In genomic region chr2:113324684-113325160, GRCh38 we compare ENCODE assay signal across 8 cellular contexts. TPM values are rescaled to one million over a fixed set of nuclear protein-coding genes. Genes with fewer than 3 reads are reported as not detected.
DNase-seq lines count a peak whose midpoint lies in the region; ATAC-seq and TF ChIP-seq lines count a peak whose summit lies in the region.

No MANE protein-coding gene starts in this region.

- peaks cover 0 to 17% (median 3%) of the 10 kb centered on the region in 12 donors for H3K4me1 ChIP-seq in heart left ventricle

- intact Hi-C loops in heart left ventricle (cut with DNase I) (no loop called here), posterior vena cava (cut with DNase I) (loop anchor here in 1 of 2 donors (10.0 kb wide), 1 partner anchor 1350 kb away; no protein-coding TSS in a partner anchor)

- peak overlapping the region; percentile 10 for H3K27ac Mint-ChIP-seq in activated naive CD4-positive, alpha-beta T cell treated with anti-CD3 and anti-CD28 coated beads, Interleukin-2, amount 50 U/mL, for 24 hours

- H3K27ac ChIP-seq in heart left ventricle: peak overlapping the region in 4 of 12 donors; percentile 3 to 50 (median 28)

- peaks cover 1% of the 10 kb centered on the region for H3K27me3 Mint-ChIP-seq in activated naive CD4-positive, alpha-beta T cell treated with anti-CD3 and anti-CD28 coated beads, Interleukin-2, amount 50 U/mL, for 24 hours

- TF ChIP-seq POLR2A in heart left ventricle (IDR thresholded peaks at IDR 0.05): no peak

- peak overlapping the region; percentile 40 for H3K4me3 ChIP-seq in Jurkat, Clone E6-1 (ENCODE audit: low read length)
- peak overlapping the region in 11 of 12 donors; percentile 13 to 55 (median 42) for H3K4me3 ChIP-seq in heart left ventricle

- H3K27me3 ChIP-seq in heart left ventricle: no peaks in the 10 kb centered on the region

- H3K36me3 ChIP-seq in heart left ventricle: no peaks in the 10 kb centered on the region

- H3K4me3 Mint-ChIP-seq in activated naive CD4-positive, alpha-beta T cell treated with anti-CD3 and anti-CD28 coated beads, Interleukin-2, amount 50 U/mL, for 24 hours: peak overlapping the region; percentile 76

- peaks cover 26% of the 10 kb centered on the region for H3K4me1 Mint-ChIP-seq in activated naive CD4-positive, alpha-beta T cell treated with anti-CD3 and anti-CD28 coated beads, Interleukin-2, amount 50 U/mL, for 24 hours

- H3K36me3 Mint-ChIP-seq in activated naive CD4-positive, alpha-beta T cell treated with anti-CD3 and anti-CD28 coated beads, Interleukin-2, amount 50 U/mL, for 24 hours: no peaks in the 10 kb centered on the region

- ATAC-seq in heart left ventricle (peak in 3 of 4 donors; percentile 60 to 84 (median 73)), GM21723 (IDR thresholded peaks at IDR 0.05; ENCODE audit: unreplicated experiment) (no peak)

- DNase-seq in COR-L47 (lab: John Stamatoyannopoulos, UW): peak; percentile 63
- peak; percentile 25 for DNase-seq in Jurkat, Clone E6-1 (ENCODE audit: low read depth, low spot score)
- peak; percentile 81 for DNase-seq in RPMI7951 (ENCODE audit: low read depth)
- DNase-seq in heart left ventricle: peak; percentile 34 to 75 (median 45)
- peak; percentile 16 for DNase-seq in putamen (ENCODE audit: low spot score)
- no peak for DNase-seq in posterior vena cava (ENCODE audit: low spot score)

- H3K9me3 ChIP-seq in heart left ventricle: no peaks in the 10 kb centered on the region

- TF ChIP-seq CTCF in heart left ventricle (IDR thresholded peaks at IDR 0.05): no peak

- no peaks in the 10 kb centered on the region for H3K9me3 Mint-ChIP-seq in activated naive CD4-positive, alpha-beta T cell treated with anti-CD3 and anti-CD28 coated beads, Interleukin-2, amount 50 U/mL, for 24 hours

- WGBS in heart left ventricle, 4 donors: 0 to 2% (median 1%) methylated on average over 26 to 27 of the region's 27 CpGs

RNA-seq across cellular contexts. Expression of gene PAX8, which starts 46.0 kb away (rescaled TPM):
- polyA plus RNA-seq in Jurkat, Clone E6-1 (2012; ENCODE audit: insufficient read depth, insufficient read length): not detected
- total RNA-seq in RPMI7951 (2014; rRNA removed; shearing (Covaris generic)): 5.4 and 12.6 TPM in 2 replicates
- total RNA-seq in heart left ventricle (1 to 10 TPM in 2 of 9 donors, under 1 TPM in 4, not detected in 3; 0.44 to 2.3 (median 0.65) TPM), posterior vena cava (1 to 10 TPM in 1 of 2 donors, under 1 TPM in 1; 0.19 to 3.6 TPM)
- under 1 TPM in 1 of 2 donors, not detected in 1; 0.53 TPM for polyA plus RNA-seq in heart left ventricle
